ENCODE assay signal across 2 cellular contexts in genomic region chr15:38050529-38050928, GRCh38.
TF ChIP-seq lines count a peak whose summit lies in the region.

No MANE protein-coding gene starts in this region.

TF ChIP-seq in IMR-90, 13 proteins besides CTCF, POLR2A, EP300 and RAD21:
- TF ChIP-seq CEBPB (IDR thresholded peaks at IDR 0.05; ENCODE audit: low read depth, low read length) (peak; percentile 82), NFE2L2 (IDR thresholded peaks at IDR 0.05; ENCODE audit: low read depth, low read length) (no peak), RFX5 (IDR thresholded peaks at IDR 0.05; ENCODE audit: low read depth, low read length) (peak; percentile 15; the same call in 1 of the 2 replicates), SMC3 (IDR thresholded peaks at IDR 0.05; ENCODE audit: low read depth, low read length) (no peak), MAFK (IDR thresholded peaks at IDR 0.05; ENCODE audit: low read depth, low read length) (peak; percentile 98), MXI1 (IDR thresholded peaks at IDR 0.05; ENCODE audit: borderline replicate concordance, low read depth, low read length) (peak; percentile 44; the same call in 1 of the 2 replicates)

TF ChIP-seq in H1, 55 proteins besides CTCF, POLR2A, EP300 and RAD21:
- no peak for TF ChIP-seq CEBPB (IDR thresholded peaks at IDR 0.05; ENCODE audit: low read depth, low read length)
- no peak for TF ChIP-seq HDAC6 (IDR thresholded peaks at IDR 0.05; ENCODE audit: low read depth, low read length)
- TF ChIP-seq USF2 (IDR thresholded peaks at IDR 0.05; ENCODE audit: low read length), result no peak
- no peak for TF ChIP-seq CBX5 (IDR thresholded peaks at IDR 0.05; ENCODE audit: low read depth, low read length)
- no peak for TF ChIP-seq BCL11A (IDR thresholded peaks at IDR 0.05; ENCODE audit: low read depth in 2 of 2, low read length in 2 of 2)
- no peak for TF ChIP-seq ASH2L (IDR thresholded peaks at IDR 0.05; ENCODE audit: low read length)
- no peak for TF ChIP-seq CHD7 (IDR thresholded peaks at IDR 0.05; ENCODE audit: insufficient replicate concordance, low read length)
- TF ChIP-seq E2F6 (IDR thresholded peaks at IDR 0.05), result no peak
- no peak for TF ChIP-seq RXRA (IDR thresholded peaks at IDR 0.05; ENCODE audit: insufficient read depth, low read depth, low read length)
- TF ChIP-seq POLR2AphosphoS5 (IDR thresholded peaks at IDR 0.05; ENCODE audit: low read depth, low read length), result no peak
- TF ChIP-seq GTF2F1 (IDR thresholded peaks at IDR 0.05; ENCODE audit: borderline replicate concordance, low read depth, low read length), result no peak
- TF ChIP-seq SP2 (IDR thresholded peaks at IDR 0.05; ENCODE audit: low read length), result no peak
- TF ChIP-seq SP1 (IDR thresholded peaks at IDR 0.05; ENCODE audit: low read depth, low read length), result no peak
- no peak for TF ChIP-seq BACH1 (IDR thresholded peaks at IDR 0.05; ENCODE audit: low read length)
- TF ChIP-seq NANOG (IDR thresholded peaks at IDR 0.05; ENCODE audit: insufficient read depth, low read depth, low read length, poor library complexity, severe bottlenecking), result no peak
- TF ChIP-seq KDM5A (IDR thresholded peaks at IDR 0.05; ENCODE audit: low read length), result no peak
- TF ChIP-seq EGR1 (IDR thresholded peaks at IDR 0.05; ENCODE audit: borderline replicate concordance, low read depth, low read length), result no peak
- no peak for TF ChIP-seq MAFK (IDR thresholded peaks at IDR 0.05; ENCODE audit: low read depth, low read length)
- TF ChIP-seq JUN (IDR thresholded peaks at IDR 0.05; ENCODE audit: low read depth, low read length), result no peak
